In the genomic region with DNA sequence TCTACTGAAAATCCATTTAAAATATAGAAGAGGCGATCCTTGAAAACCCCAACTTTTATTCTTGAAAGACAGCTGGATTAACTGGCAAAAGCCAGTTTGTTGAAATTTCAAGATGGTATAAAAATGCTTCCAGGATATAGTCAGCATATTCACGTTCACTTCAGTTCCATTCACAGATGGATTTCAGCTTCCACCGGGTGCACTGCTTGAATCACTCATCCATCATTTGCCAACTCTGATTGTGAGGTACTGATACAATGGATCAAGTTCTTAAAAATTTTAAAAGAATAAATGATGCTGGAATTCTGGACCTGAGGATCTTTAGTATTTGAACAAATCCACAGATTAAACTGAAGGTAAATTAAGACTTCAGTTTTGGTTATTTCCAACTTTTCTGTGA, we compare ENCODE assay signal across 9 cellular contexts. TPM values are rescaled to one million over a fixed set of nuclear protein-coding genes. Genes with fewer than 3 reads are reported as not detected.
DNase-seq lines count a peak whose midpoint lies in the region; ATAC-seq and TF ChIP-seq lines count a peak whose summit lies in the region.
"Had no signal": no experiment of that assay in that cellular context is flagged by ENCODE, and none has a peak within 500 bp of the region (broad histone marks: within the 10 kb centered on the region; RNA-seq: fewer than 3 reads in every experiment).

No MANE protein-coding gene starts in this region.

- intact Hi-C loops in OCI-LY7 (cut with micrococcal nuclease; ENCODE audit: unreplicated experiment) = loop anchor here (2.0 kb wide), 1 partner anchor 20 kb away; no protein-coding TSS in a partner anchor

- CTCF ChIA-PET in OCI-LY7 (lab: Charles Lee; ENCODE audit: unreplicated experiment) = interaction anchor here (1.3 kb wide), 1 partner anchor 25 kb away, joined by 3 read pairs; no protein-coding TSS in a partner anchor

- H3K4me1 ChIP-seq in OCI-LY7 (ENCODE audit: insufficient read depth, low read length, poor library complexity, severe bottlenecking) = peaks cover 69% of the 10 kb centered on the region
- peaks cover 52% of the 10 kb centered on the region for H3K4me1 ChIP-seq in endocrine pancreas (ENCODE audit: control insufficient read depth, insufficient read depth, low read length)
- peaks cover 32% of the 10 kb centered on the region for H3K4me1 ChIP-seq in rectal smooth muscle tissue (ENCODE audit: control insufficient read depth, insufficient read depth, low read length)

- no peak overlapping the region for H2AFZ ChIP-seq in OCI-LY7 (ENCODE audit: low read length)

- ATAC-seq in GM19328 (IDR thresholded peaks at IDR 0.05; ENCODE audit: unreplicated experiment) = no peak

- peaks cover 50% of the 10 kb centered on the region for H4K20me1 ChIP-seq in OCI-LY7 (ENCODE audit: insufficient read depth, low read length)

- H3K4me3 ChIP-seq in OCI-LY7 (ENCODE audit: low read depth, low read length, poor library complexity, severe bottlenecking) (peak overlapping the region; percentile 77), endocrine pancreas (ENCODE audit: control insufficient read depth, insufficient read depth, low read length) (peak overlapping the region; percentile 81), rectal smooth muscle tissue (ENCODE audit: low read length) (peak overlapping the region; percentile 18)

- H3K27ac ChIP-seq in OCI-LY7 (ENCODE audit: low read depth, low read length, poor library complexity, severe bottlenecking) = no peak overlapping the region
- H3K27ac ChIP-seq in rectal smooth muscle tissue (ENCODE audit: low read depth, low read length) = no peak overlapping the region
- H3K27ac ChIP-seq: 22Rv1 had no signal

- POLR2A ChIA-PET in OCI-LY7 (lab: Charles Lee) = interaction anchor here (0.6 to 2.6 kb wide), 8 partner anchors 9 to 293 kb away, joined by 3 to 27 read pairs (median 3); a partner anchor contains a TSS

- no peaks in the 10 kb centered on the region for H3K27me3 ChIP-seq in endocrine pancreas (ENCODE audit: control insufficient read depth, insufficient read depth, low read length)
- H3K27me3 ChIP-seq in rectal smooth muscle tissue (ENCODE audit: control insufficient read depth, insufficient read depth, low read length) = no peaks in the 10 kb centered on the region

- peaks cover 73% of the 10 kb centered on the region for H3K79me2 ChIP-seq in OCI-LY7 (ENCODE audit: insufficient read depth, low read depth, low read length)

- H3K9me2 ChIP-seq in OCI-LY7 (ENCODE audit: insufficient read depth, low read length) = no peaks in the 10 kb centered on the region

- TF ChIP-seq CTCF in OCI-LY7 (conservative IDR thresholded peaks at IDR 0.05; ENCODE audit: low read length) = no peak

- H3K36me3 ChIP-seq in OCI-LY7 (ENCODE audit: insufficient read depth, low read length) = peaks cover 63% of the 10 kb centered on the region
- no peaks in the 10 kb centered on the region for H3K36me3 ChIP-seq in endocrine pancreas (ENCODE audit: control insufficient read depth, insufficient read depth, low read length)
- H3K36me3 ChIP-seq in rectal smooth muscle tissue (ENCODE audit: control insufficient read depth, insufficient read depth, low read length) = no peaks in the 10 kb centered on the region

- H3K4me2 ChIP-seq in OCI-LY7 (ENCODE audit: low read length) = peak overlapping the region; percentile 83

- H3K9ac ChIP-seq in endocrine pancreas (ENCODE audit: control insufficient read depth, insufficient read depth, low read length) = no peak overlapping the region
- no peak overlapping the region for H3K9ac ChIP-seq in rectal smooth muscle tissue (ENCODE audit: low read length)

- H3K9me3 ChIP-seq in OCI-LY7 (ENCODE audit: low read length) (no peaks in the 10 kb centered on the region), endocrine pancreas (ENCODE audit: control insufficient read depth, low read length) (no peaks in the 10 kb centered on the region)

- DNase-seq in DMS 273 (lab: John Stamatoyannopoulos, UW; ENCODE audit: unreplicated experiment) (peak; percentile 41), DMS 273 treated with DMSO at 0.1 percent for 48 hours (lab: John Stamatoyannopoulos, UW) (no peak), OCI-LY7 (ENCODE audit: low spot score) (no peak), iPS-NIHi11 (ENCODE audit: low spot score) (no peak), DMS79 treated with DMSO at 0.1 percent for 48 hours (lab: John Stamatoyannopoulos, UW) (no peak)

- BruUV-seq in OCI-LY7 (replicated peaks; lab: Mats Ljungman, UMichigan) = no TSS peak

RNA-seq across cellular contexts. Expression of a gene that starts 2.4 kb away (rescaled TPM):
- 14.9 and 15.2 TPM in 2 replicates for total RNA-seq in OCI-LY7 (2014; rRNA removed; shearing (Covaris generic))
- total RNA-seq in OCI-LY7 (2022) = 22.7 and 27.2 TPM in 2 replicates

RNA-seq across cellular contexts. Expression of a gene that starts 35.0 kb away (rescaled TPM):
- 440 and 450 TPM in 2 replicates for total RNA-seq in OCI-LY7 (2014; rRNA removed; shearing (Covaris generic))
- total RNA-seq in OCI-LY7 (2022) = 274 and 291 TPM in 2 replicates

Comparison
In these comparisons a context has a peak if more than half of its experiments do, and no peak if none do; other contexts are left out.
1. H3K4me3 ChIP-seq: peak in every context shown above with its lines; median percentile 81 in endocrine pancreas; 77 in OCI-LY7; 18 in rectal smooth muscle tissue.